1 cellular context compared by ENCODE assay signal in the genomic region with DNA sequence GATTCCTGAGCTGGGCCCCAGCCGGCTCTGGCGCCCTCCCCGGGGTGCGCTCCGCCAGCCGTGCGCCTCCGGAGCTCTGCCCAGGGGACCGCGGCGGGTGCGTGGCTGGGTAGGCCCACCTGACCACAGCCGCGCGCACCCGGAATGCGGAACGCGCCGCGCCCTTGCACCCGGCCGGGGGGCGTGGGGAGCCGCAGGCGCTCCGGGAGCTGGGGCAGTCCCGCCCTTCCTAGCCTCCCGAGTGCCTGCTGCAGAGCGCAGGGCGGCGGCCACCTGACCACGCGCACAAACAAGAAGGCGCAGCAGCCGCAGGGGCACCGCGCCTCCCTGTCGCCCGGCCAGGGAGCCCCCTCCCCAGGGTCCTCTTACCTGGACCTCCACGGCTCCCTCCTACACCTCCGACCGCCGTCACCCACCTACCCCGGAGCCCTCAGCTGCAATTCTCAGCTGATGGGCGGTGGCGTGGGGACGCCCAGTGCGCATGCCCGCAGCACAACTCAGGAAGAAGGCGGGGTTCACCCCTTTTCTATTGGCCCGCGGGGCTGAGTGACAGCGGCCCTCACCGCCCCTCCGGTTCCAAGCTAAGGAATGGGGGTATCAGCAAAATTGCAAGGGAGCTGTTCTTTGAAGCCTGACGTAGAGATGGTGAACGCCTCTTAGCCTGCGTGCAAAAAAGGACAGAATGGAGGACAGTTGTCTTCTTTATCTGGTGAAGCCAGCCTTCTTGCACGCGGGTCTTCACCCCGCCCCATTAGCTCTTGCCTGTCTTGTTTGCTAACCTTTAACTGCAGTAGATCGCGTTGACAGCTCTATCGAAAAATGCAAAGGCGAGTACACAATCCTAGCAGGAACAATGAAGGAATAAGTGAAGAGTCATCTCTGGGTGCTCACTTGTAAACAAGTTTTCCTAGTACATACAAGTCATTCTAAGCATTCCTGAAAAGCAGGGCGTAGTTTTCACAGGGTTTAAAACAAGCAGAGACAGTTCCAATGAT.
TF ChIP-seq lines count a peak whose summit lies in the region.

A gene with protein sequence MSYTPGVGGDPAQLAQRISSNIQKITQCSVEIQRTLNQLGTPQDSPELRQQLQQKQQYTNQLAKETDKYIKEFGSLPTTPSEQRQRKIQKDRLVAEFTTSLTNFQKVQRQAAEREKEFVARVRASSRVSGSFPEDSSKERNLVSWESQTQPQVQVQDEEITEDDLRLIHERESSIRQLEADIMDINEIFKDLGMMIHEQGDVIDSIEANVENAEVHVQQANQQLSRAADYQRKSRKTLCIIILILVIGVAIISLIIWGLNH (minus strand): TSS at position 479 of the 995 bp plus-strand sequence. CDS start 9,586 bp downstream, outside the sequence.

TF ChIP-seq in K562, 482 proteins besides CTCF, POLR2A, EP300 and RAD21 (continued from another document and continues in another):
- TF ChIP-seq, protein P1, sequence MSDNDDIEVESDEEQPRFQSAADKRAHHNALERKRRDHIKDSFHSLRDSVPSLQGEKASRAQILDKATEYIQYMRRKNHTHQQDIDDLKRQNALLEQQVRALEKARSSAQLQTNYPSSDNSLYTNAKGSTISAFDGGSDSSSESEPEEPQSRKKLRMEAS (CRISPR knock-in tag; IDR thresholded peaks at IDR 0.05): peak; percentile 59
- peak; percentile 64 for TF ChIP-seq SMARCA4 (IDR thresholded peaks at IDR 0.05)
- peak; percentile 90 for TF ChIP-seq DACH1 (IDR thresholded peaks at IDR 0.05; ENCODE audit: partially characterized antibody)
- TF ChIP-seq, protein P2, sequence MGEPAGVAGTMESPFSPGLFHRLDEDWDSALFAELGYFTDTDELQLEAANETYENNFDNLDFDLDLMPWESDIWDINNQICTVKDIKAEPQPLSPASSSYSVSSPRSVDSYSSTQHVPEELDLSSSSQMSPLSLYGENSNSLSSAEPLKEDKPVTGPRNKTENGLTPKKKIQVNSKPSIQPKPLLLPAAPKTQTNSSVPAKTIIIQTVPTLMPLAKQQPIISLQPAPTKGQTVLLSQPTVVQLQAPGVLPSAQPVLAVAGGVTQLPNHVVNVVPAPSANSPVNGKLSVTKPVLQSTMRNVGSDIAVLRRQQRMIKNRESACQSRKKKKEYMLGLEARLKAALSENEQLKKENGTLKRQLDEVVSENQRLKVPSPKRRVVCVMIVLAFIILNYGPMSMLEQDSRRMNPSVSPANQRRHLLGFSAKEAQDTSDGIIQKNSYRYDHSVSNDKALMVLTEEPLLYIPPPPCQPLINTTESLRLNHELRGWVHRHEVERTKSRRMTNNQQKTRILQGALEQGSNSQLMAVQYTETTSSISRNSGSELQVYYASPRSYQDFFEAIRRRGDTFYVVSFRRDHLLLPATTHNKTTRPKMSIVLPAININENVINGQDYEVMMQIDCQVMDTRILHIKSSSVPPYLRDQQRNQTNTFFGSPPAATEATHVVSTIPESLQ (CRISPR knock-in tag; IDR thresholded peaks at IDR 0.05): 0 out of 2 replicates have a peak, but pooled peaks have one; percentile 19
- no peak for TF ChIP-seq TRIM28 (IDR thresholded peaks at IDR 0.05)
- TF ChIP-seq NFE2L1 (tag; IDR thresholded peaks at IDR 0.05; ENCODE audit: borderline replicate concordance, low read depth): no peak
- TF ChIP-seq, protein P3, sequence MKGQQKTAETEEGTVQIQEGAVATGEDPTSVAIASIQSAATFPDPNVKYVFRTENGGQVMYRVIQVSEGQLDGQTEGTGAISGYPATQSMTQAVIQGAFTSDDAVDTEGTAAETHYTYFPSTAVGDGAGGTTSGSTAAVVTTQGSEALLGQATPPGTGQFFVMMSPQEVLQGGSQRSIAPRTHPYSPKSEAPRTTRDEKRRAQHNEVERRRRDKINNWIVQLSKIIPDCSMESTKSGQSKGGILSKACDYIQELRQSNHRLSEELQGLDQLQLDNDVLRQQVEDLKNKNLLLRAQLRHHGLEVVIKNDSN (CRISPR knock-in tag; IDR thresholded peaks at IDR 0.05): peak; percentile 65; the same call in 1 of the 2 replicates
- TF ChIP-seq ATF1 (CRISPR knock-in tag; IDR thresholded peaks at IDR 0.05): no peak
- peak; percentile 71 for TF ChIP-seq ATF1 (tag; IDR thresholded peaks at IDR 0.05)
- peak; percentile 90 for TF ChIP-seq C11orf30 (IDR thresholded peaks at IDR 0.05; ENCODE audit: low read depth)
- no peak for TF ChIP-seq FOXP1 (CRISPR knock-in tag; IDR thresholded peaks at IDR 0.05)
- TF ChIP-seq MTA3 (IDR thresholded peaks at IDR 0.05; ENCODE audit: borderline replicate concordance): peak; percentile 82
- TF ChIP-seq, protein P4, sequence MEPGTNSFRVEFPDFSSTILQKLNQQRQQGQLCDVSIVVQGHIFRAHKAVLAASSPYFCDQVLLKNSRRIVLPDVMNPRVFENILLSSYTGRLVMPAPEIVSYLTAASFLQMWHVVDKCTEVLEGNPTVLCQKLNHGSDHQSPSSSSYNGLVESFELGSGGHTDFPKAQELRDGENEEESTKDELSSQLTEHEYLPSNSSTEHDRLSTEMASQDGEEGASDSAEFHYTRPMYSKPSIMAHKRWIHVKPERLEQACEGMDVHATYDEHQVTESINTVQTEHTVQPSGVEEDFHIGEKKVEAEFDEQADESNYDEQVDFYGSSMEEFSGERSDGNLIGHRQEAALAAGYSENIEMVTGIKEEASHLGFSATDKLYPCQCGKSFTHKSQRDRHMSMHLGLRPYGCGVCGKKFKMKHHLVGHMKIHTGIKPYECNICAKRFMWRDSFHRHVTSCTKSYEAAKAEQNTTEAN (CRISPR knock-in tag; IDR thresholded peaks at IDR 0.05): 0 out of 2 replicates have a peak, but pooled peaks have one; percentile 51
- no peak for TF ChIP-seq TCFL5 (CRISPR knock-in tag; conservative IDR thresholded peaks at IDR 0.05)
- TF ChIP-seq, protein P5, sequence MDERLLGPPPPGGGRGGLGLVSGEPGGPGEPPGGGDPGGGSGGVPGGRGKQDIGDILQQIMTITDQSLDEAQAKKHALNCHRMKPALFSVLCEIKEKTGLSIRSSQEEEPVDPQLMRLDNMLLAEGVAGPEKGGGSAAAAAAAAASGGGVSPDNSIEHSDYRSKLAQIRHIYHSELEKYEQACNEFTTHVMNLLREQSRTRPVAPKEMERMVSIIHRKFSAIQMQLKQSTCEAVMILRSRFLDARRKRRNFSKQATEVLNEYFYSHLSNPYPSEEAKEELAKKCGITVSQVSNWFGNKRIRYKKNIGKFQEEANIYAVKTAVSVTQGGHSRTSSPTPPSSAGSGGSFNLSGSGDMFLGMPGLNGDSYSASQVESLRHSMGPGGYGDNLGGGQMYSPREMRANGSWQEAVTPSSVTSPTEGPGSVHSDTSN (CRISPR knock-in tag; IDR thresholded peaks at IDR 0.05; ENCODE audit: low read depth): peak; percentile 90
- TF ChIP-seq, protein P5 (tag; conservative IDR thresholded peaks at IDR 0.05; ENCODE audit: low read depth): peak; percentile 98
- peak; percentile 89 for TF ChIP-seq ZFX (CRISPR knock-in tag; IDR thresholded peaks at IDR 0.05)
- TF ChIP-seq NR2F6 (CRISPR knock-in tag; IDR thresholded peaks at IDR 0.05): no peak
- TF ChIP-seq, protein P6, sequence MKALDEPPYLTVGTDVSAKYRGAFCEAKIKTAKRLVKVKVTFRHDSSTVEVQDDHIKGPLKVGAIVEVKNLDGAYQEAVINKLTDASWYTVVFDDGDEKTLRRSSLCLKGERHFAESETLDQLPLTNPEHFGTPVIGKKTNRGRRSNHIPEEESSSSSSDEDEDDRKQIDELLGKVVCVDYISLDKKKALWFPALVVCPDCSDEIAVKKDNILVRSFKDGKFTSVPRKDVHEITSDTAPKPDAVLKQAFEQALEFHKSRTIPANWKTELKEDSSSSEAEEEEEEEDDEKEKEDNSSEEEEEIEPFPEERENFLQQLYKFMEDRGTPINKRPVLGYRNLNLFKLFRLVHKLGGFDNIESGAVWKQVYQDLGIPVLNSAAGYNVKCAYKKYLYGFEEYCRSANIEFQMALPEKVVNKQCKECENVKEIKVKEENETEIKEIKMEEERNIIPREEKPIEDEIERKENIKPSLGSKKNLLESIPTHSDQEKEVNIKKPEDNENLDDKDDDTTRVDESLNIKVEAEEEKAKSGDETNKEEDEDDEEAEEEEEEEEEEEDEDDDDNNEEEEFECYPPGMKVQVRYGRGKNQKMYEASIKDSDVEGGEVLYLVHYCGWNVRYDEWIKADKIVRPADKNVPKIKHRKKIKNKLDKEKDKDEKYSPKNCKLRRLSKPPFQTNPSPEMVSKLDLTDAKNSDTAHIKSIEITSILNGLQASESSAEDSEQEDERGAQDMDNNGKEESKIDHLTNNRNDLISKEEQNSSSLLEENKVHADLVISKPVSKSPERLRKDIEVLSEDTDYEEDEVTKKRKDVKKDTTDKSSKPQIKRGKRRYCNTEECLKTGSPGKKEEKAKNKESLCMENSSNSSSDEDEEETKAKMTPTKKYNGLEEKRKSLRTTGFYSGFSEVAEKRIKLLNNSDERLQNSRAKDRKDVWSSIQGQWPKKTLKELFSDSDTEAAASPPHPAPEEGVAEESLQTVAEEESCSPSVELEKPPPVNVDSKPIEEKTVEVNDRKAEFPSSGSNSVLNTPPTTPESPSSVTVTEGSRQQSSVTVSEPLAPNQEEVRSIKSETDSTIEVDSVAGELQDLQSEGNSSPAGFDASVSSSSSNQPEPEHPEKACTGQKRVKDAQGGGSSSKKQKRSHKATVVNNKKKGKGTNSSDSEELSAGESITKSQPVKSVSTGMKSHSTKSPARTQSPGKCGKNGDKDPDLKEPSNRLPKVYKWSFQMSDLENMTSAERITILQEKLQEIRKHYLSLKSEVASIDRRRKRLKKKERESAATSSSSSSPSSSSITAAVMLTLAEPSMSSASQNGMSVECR (CRISPR knock-in tag; IDR thresholded peaks at IDR 0.05): peak; percentile 76; the same call in 1 of the 2 replicates
- no peak for TF ChIP-seq CREB1 (IDR thresholded peaks at IDR 0.05)
- peak; percentile 37; the same call in 1 of the 2 replicates for TF ChIP-seq CREB1 (CRISPR knock-in tag; IDR thresholded peaks at IDR 0.05)
- TF ChIP-seq, protein P7, sequence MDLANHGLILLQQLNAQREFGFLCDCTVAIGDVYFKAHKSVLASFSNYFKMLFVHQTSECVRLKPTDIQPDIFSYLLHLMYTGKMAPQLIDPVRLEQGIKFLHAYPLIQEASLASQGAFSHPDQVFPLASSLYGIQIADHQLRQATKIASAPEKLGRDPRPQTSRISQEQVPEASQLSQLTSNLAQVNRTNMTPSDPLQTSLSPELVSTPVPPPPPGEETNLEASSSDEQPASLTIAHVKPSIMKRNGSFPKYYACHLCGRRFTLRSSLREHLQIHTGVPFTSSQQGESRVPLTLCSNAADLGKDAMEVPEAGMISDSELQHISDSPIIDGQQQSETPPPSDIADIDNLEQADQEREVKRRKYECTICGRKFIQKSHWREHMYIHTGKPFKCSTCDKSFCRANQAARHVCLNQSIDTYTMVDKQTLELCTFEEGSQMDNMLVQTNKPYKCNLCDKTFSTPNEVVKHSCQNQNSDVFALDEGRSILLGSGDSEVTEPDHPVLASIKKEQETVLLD (IDR thresholded peaks at IDR 0.05): peak; percentile 79
- peak; percentile 84 for TF ChIP-seq ARID1B (IDR thresholded peaks at IDR 0.05)
- no peak for TF ChIP-seq TCF7 (IDR thresholded peaks at IDR 0.05; ENCODE audit: borderline replicate concordance)
- TF ChIP-seq, protein P8, sequence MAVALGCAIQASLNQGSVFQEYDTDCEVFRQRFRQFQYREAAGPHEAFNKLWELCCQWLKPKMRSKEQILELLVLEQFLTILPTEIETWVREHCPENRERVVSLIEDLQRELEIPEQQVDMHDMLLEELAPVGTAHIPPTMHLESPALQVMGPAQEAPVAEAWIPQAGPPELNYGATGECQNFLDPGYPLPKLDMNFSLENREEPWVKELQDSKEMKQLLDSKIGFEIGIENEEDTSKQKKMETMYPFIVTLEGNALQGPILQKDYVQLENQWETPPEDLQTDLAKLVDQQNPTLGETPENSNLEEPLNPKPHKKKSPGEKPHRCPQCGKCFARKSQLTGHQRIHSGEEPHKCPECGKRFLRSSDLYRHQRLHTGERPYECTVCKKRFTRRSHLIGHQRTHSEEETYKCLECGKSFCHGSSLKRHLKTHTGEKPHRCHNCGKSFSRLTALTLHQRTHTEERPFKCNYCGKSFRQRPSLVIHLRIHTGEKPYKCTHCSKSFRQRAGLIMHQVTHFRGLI (CRISPR knock-in tag; IDR thresholded peaks at IDR 0.05): no peak
- TF ChIP-seq, protein P9, sequence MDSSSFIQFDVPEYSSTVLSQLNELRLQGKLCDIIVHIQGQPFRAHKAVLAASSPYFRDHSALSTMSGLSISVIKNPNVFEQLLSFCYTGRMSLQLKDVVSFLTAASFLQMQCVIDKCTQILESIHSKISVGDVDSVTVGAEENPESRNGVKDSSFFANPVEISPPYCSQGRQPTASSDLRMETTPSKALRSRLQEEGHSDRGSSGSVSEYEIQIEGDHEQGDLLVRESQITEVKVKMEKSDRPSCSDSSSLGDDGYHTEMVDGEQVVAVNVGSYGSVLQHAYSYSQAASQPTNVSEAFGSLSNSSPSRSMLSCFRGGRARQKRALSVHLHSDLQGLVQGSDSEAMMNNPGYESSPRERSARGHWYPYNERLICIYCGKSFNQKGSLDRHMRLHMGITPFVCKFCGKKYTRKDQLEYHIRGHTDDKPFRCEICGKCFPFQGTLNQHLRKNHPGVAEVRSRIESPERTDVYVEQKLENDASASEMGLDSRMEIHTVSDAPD (CRISPR knock-in tag; IDR thresholded peaks at IDR 0.05): no peak
- TF ChIP-seq SMAD4 (CRISPR knock-in tag; conservative IDR thresholded peaks at IDR 0.05): peak; percentile 44
- peak; percentile 92 for TF ChIP-seq ZBTB17 (CRISPR knock-in tag; IDR thresholded peaks at IDR 0.05)
- TF ChIP-seq, protein P10, sequence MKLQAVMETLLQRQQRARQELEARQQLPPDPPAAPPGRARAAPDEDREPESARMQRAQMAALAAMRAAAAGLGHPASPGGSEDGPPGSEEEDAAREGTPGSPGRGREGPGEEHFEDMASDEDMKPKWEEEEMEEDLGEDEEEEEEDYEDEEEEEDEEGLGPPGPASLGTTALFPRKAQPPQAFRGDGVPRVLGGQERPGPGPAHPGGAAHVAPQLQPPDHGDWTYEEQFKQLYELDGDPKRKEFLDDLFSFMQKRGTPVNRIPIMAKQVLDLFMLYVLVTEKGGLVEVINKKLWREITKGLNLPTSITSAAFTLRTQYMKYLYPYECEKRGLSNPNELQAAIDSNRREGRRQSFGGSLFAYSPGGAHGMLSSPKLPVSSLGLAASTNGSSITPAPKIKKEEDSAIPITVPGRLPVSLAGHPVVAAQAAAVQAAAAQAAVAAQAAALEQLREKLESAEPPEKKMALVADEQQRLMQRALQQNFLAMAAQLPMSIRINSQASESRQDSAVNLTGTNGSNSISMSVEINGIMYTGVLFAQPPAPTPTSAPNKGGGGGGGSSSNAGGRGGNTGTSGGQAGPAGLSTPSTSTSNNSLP (IDR thresholded peaks at IDR 0.05; ENCODE audit: borderline replicate concordance, low read depth, low read length): no peak
- no peak for TF ChIP-seq ZNF79 (CRISPR knock-in tag; IDR thresholded peaks at IDR 0.05; ENCODE audit: low read depth)
